Comparison of ENCODE assay signal across 1 cellular context in the genomic region with DNA sequence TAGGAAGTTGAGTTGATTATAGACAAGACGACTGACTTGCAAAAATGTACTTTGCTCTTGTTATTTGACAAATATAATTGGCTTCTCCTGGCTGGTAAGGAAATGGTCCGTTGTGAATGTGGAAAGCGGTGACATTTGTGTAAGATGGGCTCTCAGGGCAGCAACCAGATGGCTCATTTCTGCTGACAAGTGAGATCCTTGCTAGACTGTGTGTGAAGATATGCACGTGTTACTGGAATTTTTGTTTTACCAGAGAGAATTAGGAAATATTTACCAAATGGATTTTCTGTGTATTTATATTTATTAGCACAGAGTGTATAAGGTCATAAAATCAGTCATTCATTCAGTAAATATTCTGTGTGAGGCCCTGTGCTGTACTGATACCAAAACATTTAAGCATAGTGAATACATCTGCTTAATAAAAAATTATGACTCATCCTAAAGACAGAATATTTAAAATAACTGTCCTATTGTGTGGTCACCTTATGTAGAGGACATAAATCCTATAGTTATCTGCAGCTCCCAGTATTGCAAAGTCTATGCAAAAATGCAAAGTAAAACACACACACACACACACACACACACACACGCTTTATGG.
TF ChIP-seq lines count a peak whose summit lies in the region.

No MANE protein-coding gene starts in this region.

TF ChIP-seq in GM23338, 12 proteins besides CTCF, POLR2A, EP300 and RAD21 (continued from another document):
- TF ChIP-seq, protein P1, sequence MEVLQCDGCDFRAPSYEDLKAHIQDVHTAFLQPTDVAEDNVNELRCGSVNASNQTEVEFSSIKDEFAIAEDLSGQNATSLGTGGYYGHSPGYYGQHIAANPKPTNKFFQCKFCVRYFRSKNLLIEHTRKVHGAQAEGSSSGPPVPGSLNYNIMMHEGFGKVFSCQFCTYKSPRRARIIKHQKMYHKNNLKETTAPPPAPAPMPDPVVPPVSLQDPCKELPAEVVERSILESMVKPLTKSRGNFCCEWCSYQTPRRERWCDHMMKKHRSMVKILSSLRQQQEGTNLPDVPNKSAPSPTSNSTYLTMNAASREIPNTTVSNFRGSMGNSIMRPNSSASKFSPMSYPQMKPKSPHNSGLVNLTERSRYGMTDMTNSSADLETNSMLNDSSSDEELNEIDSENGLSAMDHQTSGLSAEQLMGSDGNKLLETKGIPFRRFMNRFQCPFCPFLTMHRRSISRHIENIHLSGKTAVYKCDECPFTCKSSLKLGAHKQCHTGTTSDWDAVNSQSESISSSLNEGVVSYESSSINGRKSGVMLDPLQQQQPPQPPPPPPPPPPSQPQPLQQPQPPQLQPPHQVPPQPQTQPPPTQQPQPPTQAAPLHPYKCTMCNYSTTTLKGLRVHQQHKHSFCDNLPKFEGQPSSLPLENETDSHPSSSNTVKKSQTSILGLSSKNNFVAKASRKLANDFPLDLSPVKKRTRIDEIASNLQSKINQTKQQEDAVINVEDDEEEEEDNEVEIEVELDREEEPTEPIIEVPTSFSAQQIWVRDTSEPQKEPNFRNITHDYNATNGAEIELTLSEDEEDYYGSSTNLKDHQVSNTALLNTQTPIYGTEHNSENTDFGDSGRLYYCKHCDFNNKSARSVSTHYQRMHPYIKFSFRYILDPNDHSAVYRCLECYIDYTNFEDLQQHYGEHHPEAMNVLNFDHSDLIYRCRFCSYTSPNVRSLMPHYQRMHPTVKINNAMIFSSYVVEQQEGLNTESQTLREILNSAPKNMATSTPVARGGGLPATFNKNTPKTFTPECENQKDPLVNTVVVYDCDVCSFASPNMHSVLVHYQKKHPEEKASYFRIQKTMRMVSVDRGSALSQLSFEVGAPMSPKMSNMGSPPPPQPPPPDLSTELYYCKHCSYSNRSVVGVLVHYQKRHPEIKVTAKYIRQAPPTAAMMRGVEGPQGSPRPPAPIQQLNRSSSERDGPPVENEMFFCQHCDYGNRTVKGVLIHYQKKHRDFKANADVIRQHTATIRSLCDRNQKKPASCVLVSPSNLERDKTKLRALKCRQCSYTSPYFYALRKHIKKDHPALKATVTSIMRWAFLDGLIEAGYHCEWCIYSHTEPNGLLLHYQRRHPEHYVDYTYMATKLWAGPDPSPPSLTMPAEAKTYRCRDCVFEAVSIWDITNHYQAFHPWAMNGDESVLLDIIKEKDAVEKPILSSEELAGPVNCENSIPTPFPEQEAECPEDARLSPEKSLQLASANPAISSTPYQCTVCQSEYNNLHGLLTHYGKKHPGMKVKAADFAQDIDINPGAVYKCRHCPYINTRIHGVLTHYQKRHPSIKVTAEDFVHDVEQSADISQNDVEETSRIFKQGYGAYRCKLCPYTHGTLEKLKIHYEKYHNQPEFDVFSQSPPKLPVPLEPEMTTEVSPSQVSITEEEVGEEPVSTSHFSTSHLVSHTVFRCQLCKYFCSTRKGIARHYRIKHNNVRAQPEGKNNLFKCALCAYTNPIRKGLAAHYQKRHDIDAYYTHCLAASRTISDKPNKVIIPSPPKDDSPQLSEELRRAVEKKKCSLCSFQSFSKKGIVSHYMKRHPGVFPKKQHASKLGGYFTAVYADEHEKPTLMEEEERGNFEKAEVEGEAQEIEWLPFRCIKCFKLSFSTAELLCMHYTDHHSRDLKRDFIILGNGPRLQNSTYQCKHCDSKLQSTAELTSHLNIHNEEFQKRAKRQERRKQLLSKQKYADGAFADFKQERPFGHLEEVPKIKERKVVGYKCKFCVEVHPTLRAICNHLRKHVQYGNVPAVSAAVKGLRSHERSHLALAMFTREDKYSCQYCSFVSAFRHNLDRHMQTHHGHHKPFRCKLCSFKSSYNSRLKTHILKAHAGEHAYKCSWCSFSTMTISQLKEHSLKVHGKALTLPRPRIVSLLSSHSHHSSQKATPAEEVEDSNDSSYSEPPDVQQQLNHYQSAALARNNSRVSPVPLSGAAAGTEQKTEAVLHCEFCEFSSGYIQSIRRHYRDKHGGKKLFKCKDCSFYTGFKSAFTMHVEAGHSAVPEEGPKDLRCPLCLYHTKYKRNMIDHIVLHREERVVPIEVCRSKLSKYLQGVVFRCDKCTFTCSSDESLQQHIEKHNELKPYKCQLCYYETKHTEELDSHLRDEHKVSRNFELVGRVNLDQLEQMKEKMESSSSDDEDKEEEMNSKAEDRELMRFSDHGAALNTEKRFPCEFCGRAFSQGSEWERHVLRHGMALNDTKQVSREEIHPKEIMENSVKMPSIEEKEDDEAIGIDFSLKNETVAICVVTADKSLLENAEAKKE (CRISPR knock-in tag; IDR thresholded peaks at IDR 0.05): no peak
- no peak for TF ChIP-seq JUNB (IDR thresholded peaks at IDR 0.05; ENCODE audit: unreplicated experiment)
- no peak for TF ChIP-seq NANOG (IDR thresholded peaks at IDR 0.05; ENCODE audit: borderline replicate concordance)
- TF ChIP-seq EZH2 (IDR thresholded peaks at IDR 0.05; ENCODE audit: low read depth, unreplicated experiment): no peak
- TF ChIP-seq ZNF331 (CRISPR knock-in tag; IDR thresholded peaks at IDR 0.05; ENCODE audit: low read depth): no peak
- TF ChIP-seq ETS1 (IDR thresholded peaks at IDR 0.05): no peak
